In the genomic region with DNA sequence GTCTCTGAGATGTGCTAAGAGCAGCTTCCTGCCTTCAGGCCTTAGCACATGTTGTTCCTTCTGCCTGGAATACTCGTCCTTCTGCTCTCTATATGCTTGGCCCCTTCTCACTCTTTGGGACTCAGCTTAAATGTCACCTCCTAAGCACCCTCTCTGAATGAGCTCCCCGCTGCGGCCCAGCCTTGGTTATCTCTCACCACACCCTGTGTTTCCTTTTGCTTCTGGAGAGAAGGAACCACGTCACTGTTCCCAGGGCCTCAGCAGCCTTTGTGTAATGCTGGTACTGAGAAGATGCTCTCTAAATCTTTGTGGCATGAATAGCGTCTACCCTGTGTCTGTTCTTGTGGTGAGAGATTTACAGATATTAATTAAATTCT, we compare ENCODE assay signal across 14 cellular contexts. TPM values are rescaled to one million over a fixed set of nuclear protein-coding genes. Genes with fewer than 3 reads are reported as not detected.
A peak's percentile ranks its signal among the peaks of the same experiment; 100 is the strongest.
DNase-seq lines count a peak whose midpoint lies in the region; ATAC-seq and TF ChIP-seq lines count a peak whose summit lies in the region.
"Had no signal": no experiment of that assay in that cellular context is flagged by ENCODE, and none has a peak within 500 bp of the region (broad histone marks: within the 10 kb centered on the region; RNA-seq: fewer than 3 reads in every experiment).

No MANE protein-coding gene starts in this region.

- no peaks in the 10 kb centered on the region for H3F3A ChIP-seq in Loucy (ENCODE audit: low read depth)

- CTCF ChIA-PET in naive thymus-derived CD4-positive, alpha-beta T cell (lab: Charles Lee), result no interaction called here

- no peak overlapping the region for H3K27ac ChIP-seq in CD4-positive, CD25-positive, alpha-beta regulatory T cell (ENCODE audit: insufficient read depth, low read length, poor library complexity, severe bottlenecking)
- H3K27ac ChIP-seq in naive thymus-derived CD4-positive, alpha-beta T cell (ENCODE audit: low read depth, low read length), result no peak overlapping the region
- H3K27ac ChIP-seq: SK-N-MC had no signal

- H3K9me2 ChIP-seq in Loucy (replicated peaks; ENCODE audit: low read depth, low read length), result no peaks in the 10 kb centered on the region

- H3K4me3 ChIP-seq in CD4-positive, CD25-positive, alpha-beta regulatory T cell (ENCODE audit: low read depth, low read length), result no peak overlapping the region
- H3K4me3 ChIP-seq in Loucy (ENCODE audit: low read length, poor library complexity, severe bottlenecking), result peak overlapping the region; percentile 12
- H3K4me3 ChIP-seq in naive thymus-derived CD4-positive, alpha-beta T cell (ENCODE audit: low read length), result no peak overlapping the region
- H3K4me3 ChIP-seq: SK-N-MC had no signal

- peaks cover 3% of the 10 kb centered on the region for H3K27me3 Mint-ChIP-seq in CD4-positive, CD25-positive, alpha-beta regulatory T cell
- H3K27me3 Mint-ChIP-seq in naive thymus-derived CD4-positive, alpha-beta T cell, result peaks cover 0 to 9% (median 0%) of the 10 kb centered on the region in 5 donors

- DNase-seq in CD4-positive, CD25-positive, alpha-beta regulatory T cell, result no peak
- DNase-seq in amniotic epithelial cell (ENCODE audit: low read depth) (peak; percentile 69), NCI-H345 treated with DMSO at 0.1 percent for 48 hours (lab: John Stamatoyannopoulos, UW; ENCODE audit: unreplicated experiment) (no peak), NCI-H2227 treated with DMSO at 0.1 percent for 48 hours (lab: John Stamatoyannopoulos, UW) (no peak), NCI-H526 (lab: John Stamatoyannopoulos, UW) (no peak)
- no peak for DNase-seq in naive thymus-derived CD4-positive, alpha-beta T cell
- DNase-seq: activated effector memory CD4-positive, alpha-beta T cell treated with anti-CD3 and anti-CD28 coated beads, Interleukin-2, amount 50 U/mL, for 16 hours; AML-193; GOT3; NCI-H2107; NK-92 treated with Interleukin-12 subunit alpha and Interleukin-12 subunit beta, amount 100 ng/mL, for 24 hours had no signal

- no peak for ATAC-seq in CD4-positive, CD25-positive, alpha-beta regulatory T cell (ENCODE audit: low read depth in 2 of 2)
- ATAC-seq in naive thymus-derived CD4-positive, alpha-beta T cell, result no peak
- ATAC-seq in GM19467 (IDR thresholded peaks at IDR 0.05; ENCODE audit: unreplicated experiment), result no peak

- peak overlapping the region; percentile 80 for H3K9ac ChIP-seq in Loucy (ENCODE audit: low read depth, low read length, poor library complexity, severe bottlenecking)

- no peaks in the 10 kb centered on the region for H4K20me1 ChIP-seq in Loucy (ENCODE audit: insufficient read depth, low read length, poor library complexity, severe bottlenecking)

- H3K79me2 ChIP-seq in Loucy (ENCODE audit: insufficient read depth, low read length), result peaks cover 23% of the 10 kb centered on the region

- H3K4me3 Mint-ChIP-seq in CD4-positive, CD25-positive, alpha-beta regulatory T cell, result peak overlapping the region in 3 of 4 donors; percentile 5 to 92 (median 57)
- H3K4me3 Mint-ChIP-seq in naive thymus-derived CD4-positive, alpha-beta T cell, result peak overlapping the region in 9 of 10 donors; percentile 21 to 97 (median 65)

- H3K4me1 Mint-ChIP-seq in CD4-positive, CD25-positive, alpha-beta regulatory T cell, result peaks cover 0 to 27% (median 13%) of the 10 kb centered on the region in 4 donors
- peaks cover 0 to 49% (median 22%) of the 10 kb centered on the region in 7 donors for H3K4me1 Mint-ChIP-seq in naive thymus-derived CD4-positive, alpha-beta T cell

- peak overlapping the region in 1 of 3 donors; percentile 33 for H3K27ac Mint-ChIP-seq in CD4-positive, CD25-positive, alpha-beta regulatory T cell
- H3K27ac Mint-ChIP-seq in naive thymus-derived CD4-positive, alpha-beta T cell, result peak overlapping the region in 4 of 9 donors; percentile 6 to 77 (median 46)

- no peaks in the 10 kb centered on the region for H3K27me3 ChIP-seq in CD4-positive, CD25-positive, alpha-beta regulatory T cell (ENCODE audit: control insufficient read depth, insufficient read depth, low read length)
- no peaks in the 10 kb centered on the region for H3K27me3 ChIP-seq in Loucy (ENCODE audit: insufficient read depth, low read length, poor library complexity, severe bottlenecking)
- H3K27me3 ChIP-seq in naive thymus-derived CD4-positive, alpha-beta T cell (ENCODE audit: control insufficient read depth in 2 of 2, insufficient read depth in 2 of 2, low read length in 2 of 2), result no peaks in the 10 kb centered on the region

- no peak for TF ChIP-seq CTCF in Loucy (conservative IDR thresholded peaks at IDR 0.05; ENCODE audit: low read length)

- H3K9me3 ChIP-seq in CD4-positive, CD25-positive, alpha-beta regulatory T cell (ENCODE audit: control insufficient read depth in 2 of 2, low read length in 2 of 2), result no peaks in the 10 kb centered on the region
- H3K9me3 ChIP-seq in Loucy (ENCODE audit: insufficient read depth, low read depth, low read length), result no peaks in the 10 kb centered on the region
- H3K9me3 ChIP-seq in naive thymus-derived CD4-positive, alpha-beta T cell (ENCODE audit: control insufficient read depth in 2 of 3, low read length in 3 of 3), result no peaks in the 10 kb centered on the region

- H3K4me1 ChIP-seq in CD4-positive, CD25-positive, alpha-beta regulatory T cell (ENCODE audit: control insufficient read depth, insufficient read depth, low read length, poor library complexity, severe bottlenecking), result peaks cover 12% of the 10 kb centered on the region
- peaks cover 56% of the 10 kb centered on the region for H3K4me1 ChIP-seq in Loucy (ENCODE audit: insufficient read depth, low read length, poor library complexity, severe bottlenecking)
- H3K4me1 ChIP-seq in naive thymus-derived CD4-positive, alpha-beta T cell (ENCODE audit: control insufficient read depth in 2 of 2, insufficient read depth in 2 of 2, low read length in 2 of 2), result peaks cover 0 to 7% of the 10 kb centered on the region in 2 donors

- H3K4me2 ChIP-seq in Loucy (ENCODE audit: low read depth, low read length, poor library complexity, severe bottlenecking), result peak overlapping the region; percentile 87

- no peaks in the 10 kb centered on the region for H3K36me3 ChIP-seq in CD4-positive, CD25-positive, alpha-beta regulatory T cell (ENCODE audit: control insufficient read depth, insufficient read depth, low read length)
- no peaks in the 10 kb centered on the region for H3K36me3 ChIP-seq in Loucy (ENCODE audit: insufficient read depth, low read length)
- H3K36me3 ChIP-seq in naive thymus-derived CD4-positive, alpha-beta T cell (ENCODE audit: control insufficient read depth in 2 of 3, insufficient read depth in 3 of 3, low read length in 3 of 3), result peaks cover 0 to 8% (median 0%) of the 10 kb centered on the region in 3 experiments

- H3K36me3 Mint-ChIP-seq in CD4-positive, CD25-positive, alpha-beta regulatory T cell, result no peaks in the 10 kb centered on the region
- peaks cover 0 to 18% (median 0%) of the 10 kb centered on the region in 5 donors for H3K36me3 Mint-ChIP-seq in naive thymus-derived CD4-positive, alpha-beta T cell

- no peak overlapping the region for H2AFZ ChIP-seq in Loucy (ENCODE audit: low read length)

- POLR2A ChIA-PET in naive thymus-derived CD4-positive, alpha-beta T cell (lab: Charles Lee), result interaction anchor here (0.6 kb wide), 1 partner anchor 1140 kb away, joined by 3 read pairs; no protein-coding TSS in a partner anchor

- intact Hi-C loops in naive thymus-derived CD4-positive, alpha-beta T cell (cut with micrococcal nuclease), result no loop called here

- H3K9me3 Mint-ChIP-seq in CD4-positive, CD25-positive, alpha-beta regulatory T cell, result no peaks in the 10 kb centered on the region
- no peaks in the 10 kb centered on the region for H3K9me3 Mint-ChIP-seq in naive thymus-derived CD4-positive, alpha-beta T cell

RNA-seq across cellular contexts. Expression of gene FAH, which starts 2.2 kb away (rescaled TPM):
- total RNA-seq in CD4-positive, CD25-positive, alpha-beta regulatory T cell, result 4.3 TPM
- 1 to 10 TPM; 2.0 to 2.6 (median 2.3) TPM for polyA plus RNA-seq in CD4-positive, CD25-positive, alpha-beta regulatory T cell
- 10 to 100 TPM in 2 of 5 experiments, 1 to 10 TPM in 3; 4.8 to 58.3 (median 8.1) TPM for total RNA-seq in naive thymus-derived CD4-positive, alpha-beta T cell
- 1 to 10 TPM; 4.8 to 5.7 TPM for polyA plus RNA-seq in naive thymus-derived CD4-positive, alpha-beta T cell
